13 cellular contexts compared by ENCODE assay signal in the genomic region with DNA sequence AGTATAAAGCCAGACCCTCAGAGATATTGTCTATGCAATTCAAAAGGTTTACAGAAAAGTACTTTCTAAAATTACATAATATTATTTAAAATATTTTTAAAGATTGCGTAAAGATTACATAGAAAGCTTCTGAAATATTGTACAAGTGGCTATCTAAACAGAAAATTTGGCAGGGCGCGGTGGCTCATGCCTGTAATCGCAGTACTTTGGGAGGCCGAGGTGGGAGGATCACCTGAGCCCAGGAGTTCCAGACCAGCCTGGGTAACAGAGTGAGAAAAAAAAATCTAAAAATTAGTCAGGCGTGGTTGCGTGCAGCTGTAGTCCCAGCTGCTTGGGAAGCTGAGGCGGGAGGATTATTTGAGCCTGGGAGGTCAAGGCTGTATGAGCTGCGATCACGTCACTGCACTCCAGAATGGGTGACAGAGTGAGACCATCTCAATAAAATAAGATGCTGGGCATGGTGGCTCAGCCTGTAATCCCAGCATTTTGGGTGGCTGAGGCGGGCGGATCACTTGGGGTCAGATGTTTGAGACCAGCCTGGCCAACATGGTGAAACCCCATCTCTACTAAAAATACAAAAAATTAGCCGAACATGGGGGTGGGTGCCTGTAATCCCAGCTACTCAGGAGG.
"Had no signal": no experiment of that assay in that cellular context is flagged by ENCODE, and none has a peak within 500 bp of the region (broad histone marks: within the 10 kb centered on the region; RNA-seq: fewer than 3 reads in every experiment).

No MANE protein-coding gene starts in this region.

- H3K27ac ChIP-seq: neural progenitor cell, prostate gland, right atrium auricular region, testis, tibial artery had no signal

- H3K4me1 ChIP-seq: neural progenitor cell, prostate gland, testis had no signal

- DNase-seq: cortex of kidney; nucleus accumbens; stimulated activated CD4-positive, alpha-beta T cell treated with anti-CD3 and anti-CD28 coated beads, Interleukin-2, amount 100 ng/mL, for 24 hours; stimulated activated CD4-positive, alpha-beta T cell treated with anti-CD3 and anti-CD28 coated beads, Interleukin-4, amount 100 ng/mL, for 24 hours; stimulated activated naive CD8-positive, alpha-beta T cell treated with anti-CD3 and anti-CD28 coated beads, Interleukin-15, Interleukin-2, amounts not matched to agents 100 U/mL and 50 U/mL, for 24 hours; substantia nigra; testis; tibial artery had no signal

- H3K9me3 ChIP-seq: prostate gland, right atrium auricular region, testis, tibial artery, upper lobe of left lung had no signal

- H3K4me3 ChIP-seq: lung, neural progenitor cell, prostate gland, right atrium auricular region, testis, tibial artery, upper lobe of left lung had no signal

- H3K27me3 ChIP-seq: neural progenitor cell, right atrium auricular region, testis, tibial artery, upper lobe of left lung had no signal

- H3K36me3 ChIP-seq: neural progenitor cell, prostate gland had no signal
